Comparison of ENCODE assay signal across 8 cellular contexts in the genomic region with DNA sequence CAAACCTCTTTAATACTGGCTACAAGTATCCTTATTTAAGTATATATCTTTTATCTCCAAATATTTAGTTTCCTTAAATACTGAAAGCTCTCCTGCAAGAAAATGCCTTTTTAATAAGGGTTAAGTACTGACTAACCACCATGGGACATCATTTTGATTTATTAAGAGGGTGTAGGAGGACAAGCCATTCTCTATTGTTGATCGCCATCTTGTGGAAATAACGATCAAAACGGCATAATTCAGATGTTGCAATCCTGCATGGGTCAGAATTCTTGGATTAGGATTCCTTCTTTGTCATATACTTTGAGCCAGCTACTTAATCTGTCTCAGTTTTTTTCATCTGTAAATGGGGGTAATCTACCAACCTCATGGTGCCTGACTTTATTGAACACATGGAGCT. TPM values are rescaled to one million over a fixed set of nuclear protein-coding genes. Genes with fewer than 3 reads are reported as not detected.
A peak's percentile ranks its signal among the peaks of the same experiment; 100 is the strongest.
DNase-seq lines count a peak whose midpoint lies in the region; ATAC-seq, FAIRE-seq and TF ChIP-seq lines count a peak whose summit lies in the region.

No MANE protein-coding gene starts in this region.

- WGBS in A549 (ENCODE audit: missing lambda C conversion rate): 0% methylated on average over 3 of the region's 3 CpGs

- TF ChIP-seq CTCF in A549 (IDR thresholded peaks at IDR 0.05) (peak; percentile 52), fibroblast of the aortic adventitia (IDR thresholded peaks at IDR 0.05; ENCODE audit: insufficient read depth, low read length) (peak; percentile 53), retinal pigment epithelial cell (conservative IDR thresholded peaks at IDR 0.05; ENCODE audit: low read depth, low read length) (peak; percentile 56)

- TF ChIP-seq EP300 in A549 (IDR thresholded peaks at IDR 0.05): no peak

- TF ChIP-seq POLR2A in A549 (IDR thresholded peaks at IDR 0.05; ENCODE audit: low read length): no peak

- no peaks in the 10 kb centered on the region for H3K4me1 ChIP-seq in A549

- ATAC-seq in A549 (peak; percentile 68 to 80; a peak in 5 of 6 replicates), GM19397 (IDR thresholded peaks at IDR 0.05; ENCODE audit: unreplicated experiment) (no peak), HG03469 (IDR thresholded peaks at IDR 0.05; ENCODE audit: unreplicated experiment) (no peak)

- no peak overlapping the region for H3K4me3 ChIP-seq in A549
- H3K4me3 ChIP-seq in fibroblast of the aortic adventitia (ENCODE audit: low read depth, low read length): no peak overlapping the region
- no peak overlapping the region for H3K4me3 ChIP-seq in retinal pigment epithelial cell (ENCODE audit: low read length)

- CTCF ChIA-PET in A549 (lab: Yijun Ruan, JAX): interaction anchor here (0.6 to 4.7 kb wide), 21 partner anchors 9 to 388 kb away, joined by 3 to 35 read pairs (median 4); partner anchors contain the start of gene SCGB3A2

- H3K4me2 ChIP-seq in A549: no peak overlapping the region

- peak; percentile 70 to 73 for TF ChIP-seq RAD21 in A549 (conservative IDR thresholded peaks at IDR 0.05 in 1 of 2, IDR thresholded peaks at IDR 0.05 in 1 of 2)

- DNase-seq in A549 (ENCODE audit: low read depth in 1 of 2, low spot score in 1 of 2) (peak; percentile 10 to 52), HT-29 (ENCODE audit: low spot score) (peak; percentile 91), RKO (ENCODE audit: low spot score) (peak; percentile 73), fibroblast of the aortic adventitia (ENCODE audit: low read depth) (peak; percentile 89), retinal pigment epithelial cell (ENCODE audit: low read depth) (peak; percentile 45), HK-2 (ENCODE audit: unreplicated experiment) (no peak)

- no peak overlapping the region for H3K27ac ChIP-seq in A549

- POLR2A ChIA-PET in A549 (lab: Yijun Ruan, JAX): no interaction called here

- FAIRE-seq in A549 (lab: Jason Lieb, UNC): peak; percentile 77

- H3K9me3 ChIP-seq in A549: no peaks in the 10 kb centered on the region

TF ChIP-seq in A549, 52 proteins besides CTCF, POLR2A, EP300 and RAD21:
- TF ChIP-seq CEBPB (IDR thresholded peaks at IDR 0.05) (peak; percentile 77 to 88; a peak in 3 of 4 replicates), SMC3 (IDR thresholded peaks at IDR 0.05) (peak; percentile 56), RARB (CRISPR knock-in tag; IDR thresholded peaks at IDR 0.05) (no peak)

RNA-seq across cellular contexts. Expression of gene C5orf46, which starts 28.7 kb away (rescaled TPM):
- polyA plus RNA-seq in A549 (2011; rRNA removed): not detected in 2 replicates
- 0.09 TPM in 1 of 2 replicates, not detected in the other for polyA plus RNA-seq in A549 (2012; cell fraction: cytosol; rRNA removed)
- not detected in 2 replicates for polyA plus RNA-seq in A549 (2012; cell fraction: nucleus; rRNA removed)
- not detected in 3 replicates for polyA plus RNA-seq in A549 (2017; fragmentation: RNase III; extraction: RNeasy Plus Mini Kit Qiagen cat#74134 plus additional on column Dnase treatment)
- polyA minus RNA-seq in A549 (2011; rRNA and poly(A)+ RNA removed): not detected in 2 replicates
- not detected in 2 replicates for total RNA-seq in HT-29 (2014; rRNA removed; shearing (Covaris generic))
- not detected in 2 replicates for total RNA-seq in fibroblast of the aortic adventitia (ENCODE audit: low replicate concordance)

RNA-seq across cellular contexts. Expression of gene SCGB3A2, which starts 56.5 kb away (rescaled TPM):
- polyA plus RNA-seq in A549 (2011; rRNA removed) (not detected in 2 replicates), A549 (2017; fragmentation: RNase III; extraction: RNeasy Plus Mini Kit Qiagen cat#74134 plus additional on column Dnase treatment) (not detected in 3 replicates)
- polyA plus RNA-seq in A549 (2012; cell fraction: cytosol; rRNA removed): not detected in 2 replicates
- polyA plus RNA-seq in A549 (2012; cell fraction: nucleus; rRNA removed): not detected in 2 replicates
- polyA minus RNA-seq in A549 (2011; rRNA and poly(A)+ RNA removed): not detected in 2 replicates
- total RNA-seq in HT-29 (2014; rRNA removed; shearing (Covaris generic)): not detected in 2 replicates
- not detected in 2 replicates for total RNA-seq in fibroblast of the aortic adventitia (ENCODE audit: low replicate concordance)

Comparison
In these comparisons a context has a peak if more than half of its experiments do, and no peak if none do; other contexts are left out.
1. ATAC-seq: peak in A549 (2 of 2); none in GM19397 (single experiment) and HG03469 (single experiment).
2. Peak in every context shown above with its lines, with median percentiles within 50 percentile points of each other: CTCF ChIP-seq.